ENCODE assay signal across 8 cellular contexts in the genomic region with DNA sequence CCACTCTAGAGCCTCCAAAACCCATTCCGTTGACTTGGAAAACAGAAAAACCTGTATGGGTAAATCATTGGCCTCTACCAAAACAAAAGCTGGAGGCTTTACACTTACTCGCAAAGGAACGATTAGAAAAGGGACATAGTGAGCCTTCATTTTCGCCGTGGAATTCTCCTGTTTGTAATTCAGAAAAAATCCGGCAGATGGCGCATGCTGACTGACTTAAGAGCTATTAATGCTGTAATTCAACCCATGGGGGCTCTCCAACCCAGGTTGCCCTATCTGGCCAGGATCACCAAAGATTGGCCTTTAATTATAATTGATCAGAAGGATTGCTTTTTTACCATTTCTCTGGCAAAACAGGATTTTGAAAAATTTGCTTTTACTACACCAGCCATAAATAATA.
A peak's percentile ranks its signal among the peaks of the same experiment; 100 is the strongest.
DNase-seq lines count a peak whose midpoint lies in the region; ATAC-seq and TF ChIP-seq lines count a peak whose summit lies in the region.

No MANE protein-coding gene starts in this region.

- intact Hi-C loops in activated CD4-positive, alpha-beta memory T cell treated with anti-CD3 and anti-CD28 coated beads for 36 hours (cut with micrococcal nuclease), result loop anchor here (10.0 kb wide), 1 partner anchor 90 kb away; a partner anchor contains a TSS

- peaks cover 20% of the 10 kb centered on the region for H3K9me3 Mint-ChIP-seq in activated CD4-positive, alpha-beta memory T cell treated with anti-CD3 and anti-CD28 coated beads for 36 hours

- CTCF ChIA-PET in activated CD4-positive, alpha-beta memory T cell treated with anti-CD3 and anti-CD28 coated beads for 36 hours (lab: Charles Lee), result interaction anchor here (0.7 to 1.6 kb wide), 9 partner anchors 15 to 440 kb away, joined by 3 to 9 read pairs (median 4); a partner anchor contains a TSS

- no peak overlapping the region for H3K4me3 Mint-ChIP-seq in activated CD4-positive, alpha-beta memory T cell treated with anti-CD3 and anti-CD28 coated beads for 36 hours

- TF ChIP-seq CTCF in epithelial cell of esophagus (IDR thresholded peaks at IDR 0.05; ENCODE audit: insufficient read depth, low read depth, low read length, missing control alignments), result peak; percentile 45

- ATAC-seq in GM21447 (IDR thresholded peaks at IDR 0.05; ENCODE audit: unreplicated experiment) (no peak), HG02798 (IDR thresholded peaks at IDR 0.05; ENCODE audit: poor library complexity, unreplicated experiment) (no peak)

- H3K4me3 ChIP-seq in epithelial cell of esophagus (ENCODE audit: low read length), result no peak overlapping the region

- peaks cover 7% of the 10 kb centered on the region for H3K4me1 Mint-ChIP-seq in activated CD4-positive, alpha-beta memory T cell treated with anti-CD3 and anti-CD28 coated beads for 36 hours (ENCODE audit: low read depth)

- POLR2A ChIA-PET in activated CD4-positive, alpha-beta memory T cell treated with anti-CD3 and anti-CD28 coated beads for 36 hours (lab: Charles Lee), result no interaction called here

- H3K36me3 Mint-ChIP-seq in activated CD4-positive, alpha-beta memory T cell treated with anti-CD3 and anti-CD28 coated beads for 36 hours, result no peaks in the 10 kb centered on the region

- no peaks in the 10 kb centered on the region for H3K27me3 Mint-ChIP-seq in activated CD4-positive, alpha-beta memory T cell treated with anti-CD3 and anti-CD28 coated beads for 36 hours

- DNase-seq in NCI-H187 (lab: John Stamatoyannopoulos, UW) (peak; percentile 36 to 52), NCI-H187 treated with DMSO at 0.1 percent for 48 hours (lab: John Stamatoyannopoulos, UW) (no peak), NCI-H146 (lab: John Stamatoyannopoulos, UW) (peak; percentile 42), epithelial cell of esophagus (ENCODE audit: low read depth) (peak; percentile 18), pons (ENCODE audit: low spot score) (peak; percentile 62)
- peak; percentile 66 for DNase-seq in activated CD4-positive, alpha-beta memory T cell treated with anti-CD3 and anti-CD28 coated beads for 36 hours

- H3K27ac Mint-ChIP-seq in activated CD4-positive, alpha-beta memory T cell treated with anti-CD3 and anti-CD28 coated beads for 36 hours, result no peak overlapping the region
